31 cellular contexts compared by ENCODE assay signal in genomic region chr1:3015269-3015635, GRCh38. TPM values are rescaled to one million over a fixed set of nuclear protein-coding genes. Genes with fewer than 3 reads are reported as not detected.
"Had no signal": no experiment of that assay in that cellular context is flagged by ENCODE, and none has a peak within 500 bp of the region (broad histone marks: within the 10 kb centered on the region; RNA-seq: fewer than 3 reads in every experiment).

No MANE protein-coding gene starts in this region.

- H3K27me3 ChIP-seq: neural progenitor cell had no signal

- H3K27ac ChIP-seq: neural progenitor cell, stomach, tibial artery, WERI-Rb-1 had no signal

- H3K9me3 ChIP-seq: SK-N-SH, stomach, tibial artery had no signal

- H3K36me3 ChIP-seq: neural progenitor cell, stomach, tibial artery, WERI-Rb-1 had no signal

- H3K4me3 ChIP-seq: neural progenitor cell, smooth muscle cell, stomach, tibial artery had no signal

- DNase-seq: activated CD4-positive, alpha-beta T cell treated with anti-CD3 and anti-CD28 coated beads for 48 hours; activated CD4-positive, alpha-beta T cell treated with anti-CD3 and anti-CD28 coated beads, Interleukin-2, amount 50 U/mL, for 48 hours; activated CD8-positive, alpha-beta memory T cell treated with anti-CD3 and anti-CD28 coated beads for 24 hours; activated naive CD4-positive, alpha-beta T cell treated with anti-CD3 and anti-CD28 coated beads for 36 hours; activated T-cell treated with anti-CD3 and anti-CD28 coated beads, Interleukin-2, amount 50 U/mL, for 48 hours; amygdala; caudate nucleus; endodermal cell; foreskin fibroblast; hypothalamus; immature natural killer cell; midbrain; SK-N-SH; stimulated activated CD4-positive, alpha-beta T cell treated with anti-CD3 and anti-CD28 coated beads, Interleukin-15, amount 100 ng/mL, for 24 hours; stimulated activated CD4-positive, alpha-beta T cell treated with anti-CD3 and anti-CD28 coated beads, Interleukin-2, amount 100 ng/mL, for 24 hours; stimulated activated naive B cell treated with anti-CD40 and anti-IgM and Interleukin-4, amounts not matched to agents 10 μg/mL and 1 μg/mL and 100 μg/mL, for 72 hours; stomach; T-helper 17 cell; T1000; WERI-Rb-1 had no signal

- ATAC-seq: activated CD4-positive, CD25-positive, alpha-beta regulatory T cell treated with anti-CD3 and anti-CD28 coated beads, Interleukin-2, amount 50 U/mL, for 24 hours; esophagus mucosa; naive thymus-derived CD4-positive, alpha-beta T cell; stimulated activated naive B cell treated with anti-CD40 and anti-IgM and Interleukin-4, amounts not matched to agents 10 μg/mL and 1 μg/mL and 100 μg/mL, for 72 hours; T-helper 17 cell had no signal

- H3K4me1 ChIP-seq: neural progenitor cell had no signal

RNA-seq across cellular contexts. Expression of gene ACTRT2, which starts 6.0 kb away (rescaled TPM):
- total RNA-seq: activated naive CD4-positive, alpha-beta T cell treated with anti-CD3 and anti-CD28 coated beads for 36 hours; activated T-helper 2 cell treated with anti-CD3 and anti-CD28 coated beads, Interferon-gamma antibody, Interleukin-2, Interleukin-4, amounts not matched to agents 10 μg/mL and 5 μg/mL and 100 μg/mL, durations not matched to agents 14 hours and 24 hours and 36 hours; endodermal cell; esophagus mucosa; kidney epithelial cell; liver; naive thymus-derived CD4-positive, alpha-beta T cell; omental fat pad; smooth muscle cell; stomach; T-helper 17 cell; ureter had no signal
- polyA plus RNA-seq: immature natural killer cell; liver; naive thymus-derived CD4-positive, alpha-beta T cell; SK-N-SH; smooth muscle cell; stomach had no signal

RNA-seq across cellular contexts. Expression of gene PRDM16, which starts 53.8 kb away (rescaled TPM):
- total RNA-seq: activated T-helper 2 cell treated with anti-CD3 and anti-CD28 coated beads, Interferon-gamma antibody, Interleukin-2, Interleukin-4, amounts not matched to agents 10 μg/mL and 5 μg/mL and 100 μg/mL, durations not matched to agents 14 hours and 24 hours and 36 hours; T-helper 17 cell had no signal
- polyA plus RNA-seq: naive thymus-derived CD4-positive, alpha-beta T cell; SK-N-SH had no signal
